In the genomic region with DNA sequence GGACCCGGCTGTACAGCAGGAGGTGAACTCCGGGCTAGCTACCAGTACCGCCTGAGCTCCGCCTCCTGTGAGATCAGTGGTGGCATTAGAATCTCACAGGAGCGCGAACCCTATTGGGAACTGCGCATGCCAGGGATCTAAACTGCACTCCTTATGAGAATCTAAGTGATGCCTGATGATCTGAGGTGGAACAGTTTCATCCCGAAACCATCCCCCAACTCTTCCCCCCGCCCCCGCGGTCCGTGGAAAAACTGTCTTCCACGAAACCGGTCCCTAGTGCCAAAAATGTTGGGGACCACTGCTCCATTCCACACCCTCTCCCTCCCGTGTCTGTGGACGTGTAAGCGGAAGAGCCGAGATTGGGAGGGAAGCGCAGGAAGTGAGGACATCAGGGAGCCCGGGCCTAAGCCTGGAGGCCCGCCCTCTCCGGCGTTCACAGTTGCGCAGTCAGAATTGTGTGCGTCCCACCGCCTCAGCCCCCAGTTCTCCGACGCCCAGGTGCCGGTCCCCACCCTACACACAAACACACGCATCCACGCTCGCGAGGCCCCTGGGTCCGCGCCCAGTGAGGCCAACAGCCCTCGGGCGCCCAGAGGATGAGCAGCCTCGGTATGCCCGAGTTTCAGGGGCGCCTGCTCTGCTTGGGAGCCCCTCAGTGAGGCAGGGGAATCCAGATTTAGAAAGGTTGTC, we compare ENCODE assay signal across 1 cellular context.
TF ChIP-seq lines count a peak whose summit lies in the region.

No MANE protein-coding gene starts in this region.

TF ChIP-seq in H1, 55 proteins besides CTCF, POLR2A, EP300 and RAD21:
- TF ChIP-seq EZH2 (IDR thresholded peaks at IDR 0.05; ENCODE audit: low read depth, low read length, severe bottlenecking) (no peak), CHD2 (IDR thresholded peaks at IDR 0.05; ENCODE audit: low read length) (no peak), SIRT6 (IDR thresholded peaks at IDR 0.05; ENCODE audit: low read length) (no peak), TBP (IDR thresholded peaks at IDR 0.05; ENCODE audit: low read depth, low read length) (no peak), SIX5 (IDR thresholded peaks at IDR 0.05; ENCODE audit: low read depth, low read length) (no peak), BCL11A (IDR thresholded peaks at IDR 0.05; ENCODE audit: low read depth in 2 of 2, low read length in 2 of 2) (no peak), RNF2 (IDR thresholded peaks at IDR 0.05; ENCODE audit: borderline replicate concordance, low read depth, low read length, missing control alignments, poor library complexity, severe bottlenecking) (no peak), RBBP5 (IDR thresholded peaks at IDR 0.05; ENCODE audit: borderline replicate concordance, low read depth, low read length) (peak; percentile 100), HDAC2 (IDR thresholded peaks at IDR 0.05; ENCODE audit: borderline replicate concordance in 1 of 2, low read depth in 2 of 2, low read length in 2 of 2) (no peak; a peak in 1 of 4 replicates), KDM5A (IDR thresholded peaks at IDR 0.05; ENCODE audit: low read length) (no peak), KDM1A (IDR thresholded peaks at IDR 0.05; ENCODE audit: borderline replicate concordance, low read length) (no peak), KDM4A (IDR thresholded peaks at IDR 0.05; ENCODE audit: low read depth, low read length, severe bottlenecking) (peak; percentile 87), YY1 (IDR thresholded peaks at IDR 0.05; ENCODE audit: low read depth, low read length) (no peak), POLR2AphosphoS5 (IDR thresholded peaks at IDR 0.05; ENCODE audit: low read depth, low read length) (peak; percentile 48), NANOG (IDR thresholded peaks at IDR 0.05; ENCODE audit: insufficient read depth, low read depth, low read length, poor library complexity, severe bottlenecking) (no peak), POU5F1 (IDR thresholded peaks at IDR 0.05; ENCODE audit: low read depth, low read length) (no peak), MAFK (IDR thresholded peaks at IDR 0.05; ENCODE audit: low read depth, low read length) (no peak), CREB1 (IDR thresholded peaks at IDR 0.05) (no peak), ZNF274 (IDR thresholded peaks at IDR 0.05; ENCODE audit: borderline replicate concordance, extremely low read depth, low read length) (no peak), SUZ12 (IDR thresholded peaks at IDR 0.05; ENCODE audit: low read length) (no peak), CBX8 (IDR thresholded peaks at IDR 0.05; ENCODE audit: borderline replicate concordance, low read depth, low read length) (no peak), TEAD4 (IDR thresholded peaks at IDR 0.05; ENCODE audit: low read depth, low read length) (no peak), SRF (IDR thresholded peaks at IDR 0.05; ENCODE audit: low read depth, low read length) (no peak), ASH2L (IDR thresholded peaks at IDR 0.05; ENCODE audit: low read length) (peak; percentile 98), EGR1 (IDR thresholded peaks at IDR 0.05; ENCODE audit: borderline replicate concordance, low read depth, low read length) (no peak), CHD1 (IDR thresholded peaks at IDR 0.05; ENCODE audit: low read depth, low read length) (no peak), BRCA1 (IDR thresholded peaks at IDR 0.05; ENCODE audit: low read depth, low read length) (no peak), BACH1 (IDR thresholded peaks at IDR 0.05; ENCODE audit: low read length) (peak; percentile 67; the same call in 1 of the 2 replicates), SP2 (IDR thresholded peaks at IDR 0.05; ENCODE audit: low read length) (no peak), TAF1 (IDR thresholded peaks at IDR 0.05; ENCODE audit: low read depth, low read length) (peak; percentile 33; the same call in 1 of the 2 replicates), GTF2F1 (IDR thresholded peaks at IDR 0.05; ENCODE audit: borderline replicate concordance, low read depth, low read length) (no peak), JUN (IDR thresholded peaks at IDR 0.05; ENCODE audit: low read depth, low read length) (no peak), CEBPB (IDR thresholded peaks at IDR 0.05; ENCODE audit: low read depth, low read length) (no peak), SP4 (IDR thresholded peaks at IDR 0.05; ENCODE audit: low read length) (no peak), NRF1 (IDR thresholded peaks at IDR 0.05; ENCODE audit: low read depth, low read length) (no peak), PHF8 (conservative IDR thresholded peaks at IDR 0.05; ENCODE audit: low read depth, low read length) (peak; percentile 50), SP1 (IDR thresholded peaks at IDR 0.05; ENCODE audit: low read depth, low read length) (no peak), HDAC6 (IDR thresholded peaks at IDR 0.05; ENCODE audit: low read depth, low read length) (no peak), SAP30 (IDR thresholded peaks at IDR 0.05; ENCODE audit: insufficient read depth, insufficient replicate concordance, low read length) (no peak), RFX5 (IDR thresholded peaks at IDR 0.05; ENCODE audit: borderline replicate concordance, low read depth, low read length) (no peak), TAF7 (optimal IDR thresholded peaks at IDR 0.05; ENCODE audit: borderline replicate concordance, low read depth, low read length) (no peak), JUND (IDR thresholded peaks at IDR 0.05; ENCODE audit: low read length) (no peak), TCF12 (IDR thresholded peaks at IDR 0.05; ENCODE audit: low read depth, low read length) (no peak), RXRA (IDR thresholded peaks at IDR 0.05; ENCODE audit: insufficient read depth, low read depth, low read length) (no peak), CTBP2 (IDR thresholded peaks at IDR 0.05; ENCODE audit: borderline replicate concordance, insufficient read depth, insufficient read length, low read length) (no peak)
- TF ChIP-seq, protein P1, sequence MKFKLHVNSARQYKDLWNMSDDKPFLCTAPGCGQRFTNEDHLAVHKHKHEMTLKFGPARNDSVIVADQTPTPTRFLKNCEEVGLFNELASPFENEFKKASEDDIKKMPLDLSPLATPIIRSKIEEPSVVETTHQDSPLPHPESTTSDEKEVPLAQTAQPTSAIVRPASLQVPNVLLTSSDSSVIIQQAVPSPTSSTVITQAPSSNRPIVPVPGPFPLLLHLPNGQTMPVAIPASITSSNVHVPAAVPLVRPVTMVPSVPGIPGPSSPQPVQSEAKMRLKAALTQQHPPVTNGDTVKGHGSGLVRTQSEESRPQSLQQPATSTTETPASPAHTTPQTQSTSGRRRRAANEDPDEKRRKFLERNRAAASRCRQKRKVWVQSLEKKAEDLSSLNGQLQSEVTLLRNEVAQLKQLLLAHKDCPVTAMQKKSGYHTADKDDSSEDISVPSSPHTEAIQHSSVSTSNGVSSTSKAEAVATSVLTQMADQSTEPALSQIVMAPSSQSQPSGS (IDR thresholded peaks at IDR 0.05; ENCODE audit: low read length) = no peak
- TF ChIP-seq, protein P2, sequence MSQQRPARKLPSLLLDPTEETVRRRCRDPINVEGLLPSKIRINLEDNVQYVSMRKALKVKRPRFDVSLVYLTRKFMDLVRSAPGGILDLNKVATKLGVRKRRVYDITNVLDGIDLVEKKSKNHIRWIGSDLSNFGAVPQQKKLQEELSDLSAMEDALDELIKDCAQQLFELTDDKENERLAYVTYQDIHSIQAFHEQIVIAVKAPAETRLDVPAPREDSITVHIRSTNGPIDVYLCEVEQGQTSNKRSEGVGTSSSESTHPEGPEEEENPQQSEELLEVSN (IDR thresholded peaks at IDR 0.05) = no peak
- TF ChIP-seq, protein P3, sequence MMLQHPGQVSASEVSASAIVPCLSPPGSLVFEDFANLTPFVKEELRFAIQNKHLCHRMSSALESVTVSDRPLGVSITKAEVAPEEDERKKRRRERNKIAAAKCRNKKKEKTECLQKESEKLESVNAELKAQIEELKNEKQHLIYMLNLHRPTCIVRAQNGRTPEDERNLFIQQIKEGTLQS (IDR thresholded peaks at IDR 0.05; ENCODE audit: insufficient read depth, low read depth, low read length) = no peak
- TF ChIP-seq, protein P4, sequence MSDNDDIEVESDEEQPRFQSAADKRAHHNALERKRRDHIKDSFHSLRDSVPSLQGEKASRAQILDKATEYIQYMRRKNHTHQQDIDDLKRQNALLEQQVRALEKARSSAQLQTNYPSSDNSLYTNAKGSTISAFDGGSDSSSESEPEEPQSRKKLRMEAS (IDR thresholded peaks at IDR 0.05) = no peak
